Comparison of ENCODE assay signal across 24 cellular contexts in the genomic region with DNA sequence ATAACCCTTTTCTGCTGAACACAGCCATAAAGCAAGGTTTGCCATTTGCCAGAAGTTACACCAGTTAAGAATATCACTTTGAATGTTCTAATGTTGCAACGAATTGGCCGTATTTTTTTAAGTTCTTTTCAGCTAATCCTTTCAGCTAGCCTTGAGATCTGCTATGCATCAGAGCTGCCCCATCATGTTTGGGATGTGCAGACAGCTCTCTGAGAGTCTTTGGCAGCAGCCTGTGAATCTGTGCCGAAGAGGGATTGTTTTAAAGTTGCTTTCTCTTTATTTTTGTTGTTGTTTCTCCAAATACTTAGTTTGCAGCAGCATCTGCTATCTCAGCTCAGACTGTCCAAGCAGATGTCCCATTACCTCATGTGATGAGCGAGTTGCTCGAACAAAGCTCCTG.
DNase-seq lines count a peak whose midpoint lies in the region; ATAC-seq, FAIRE-seq and TF ChIP-seq lines count a peak whose summit lies in the region.
"Had no signal": no experiment of that assay in that cellular context is flagged by ENCODE, and none has a peak within 500 bp of the region (broad histone marks: within the 10 kb centered on the region; RNA-seq: fewer than 3 reads in every experiment).

No MANE protein-coding gene starts in this region.

- no peak overlapping the region for H2AK9ac ChIP-seq in IMR-90 (replicated peaks; ENCODE audit: low read depth, low read length, poor library complexity)

- ATAC-seq in IMR-90 (ENCODE audit: low read depth) = no peak
- ATAC-seq: activated T-cell treated with anti-CD3 and anti-CD28 coated beads, Interleukin-2, amount 50 U/mL, for 4 hours; Panc1; stimulated activated naive CD8-positive, alpha-beta T cell treated with anti-CD3 and anti-CD28 coated beads, Interleukin-15, Interleukin-2, amounts not matched to agents 100 U/mL and 50 U/mL, for 24 hours; T-cell had no signal

- H4K5ac ChIP-seq in IMR-90 (ENCODE audit: low read depth, low read length) = peak overlapping the region; percentile 77

- no peak for TF ChIP-seq CTCF in IMR-90 (conservative IDR thresholded peaks at IDR 0.05; ENCODE audit: low read depth, low read length)

- H3K36me3 ChIP-seq in IMR-90 (ENCODE audit: control insufficient read depth, insufficient read depth, low read length) (no peaks in the 10 kb centered on the region), stomach smooth muscle (ENCODE audit: control insufficient read depth in 2 of 2, insufficient read depth in 2 of 2, low read length in 2 of 2) (no peaks in the 10 kb centered on the region)
- H3K36me3 ChIP-seq: cardiac muscle cell, SJCRH30, spleen, tibial artery had no signal

- no peak overlapping the region for H4K91ac ChIP-seq in IMR-90 (ENCODE audit: insufficient read depth, low read depth, low read length)

- H3K9me1 ChIP-seq in IMR-90 (ENCODE audit: insufficient read depth, low read length) = peaks cover 3% of the 10 kb centered on the region; the same call in 1 of the 2 replicates

- H4K8ac ChIP-seq in IMR-90 (ENCODE audit: low read depth in 2 of 2, low read length in 2 of 2) = no peak overlapping the region

- H3K9me3 ChIP-seq in IMR-90 (ENCODE audit: control insufficient read depth, insufficient read depth, low read length) = no peaks in the 10 kb centered on the region
- H3K9me3 ChIP-seq in stomach smooth muscle (ENCODE audit: control insufficient read depth in 2 of 2, low read length in 2 of 2) = no peaks in the 10 kb centered on the region
- H3K9me3 ChIP-seq: SJCRH30, spleen, tibial artery had no signal

- H3K27me3 ChIP-seq in IMR-90 (ENCODE audit: control insufficient read depth, insufficient read depth, low read length) (no peaks in the 10 kb centered on the region), stomach smooth muscle (ENCODE audit: control insufficient read depth in 1 of 2, insufficient read depth in 2 of 2, low read length in 2 of 2) (no peaks in the 10 kb centered on the region)
- H3K27me3 ChIP-seq: SJCRH30, spleen, tibial artery had no signal

- H4K20me1 ChIP-seq in IMR-90 (ENCODE audit: insufficient read depth, low read length) = no peaks in the 10 kb centered on the region

- H3K4ac ChIP-seq in IMR-90 (ENCODE audit: low read depth, low read length) = no peak overlapping the region

- no peak overlapping the region for H2BK20ac ChIP-seq in IMR-90 (ENCODE audit: low read depth, low read length)

- no peak overlapping the region for H3K56ac ChIP-seq in IMR-90 (ENCODE audit: extremely low read depth, insufficient read depth, low read length)

- DNase-seq in IMR-90 (no peak), fibroblast of gingiva (ENCODE audit: low read depth) (peak; percentile 33), iris pigment epithelial cell (ENCODE audit: low read depth) (peak; percentile 23), iPS-NIHi7 (ENCODE audit: extremely low spot score) (no peak), H54 (ENCODE audit: insufficient read length, low spot score) (no peak)
- DNase-seq in stimulated activated CD4-positive, alpha-beta T cell treated with anti-CD3 and anti-CD28 coated beads, Interleukin-4, amount 100 ng/mL, for 24 hours = no peak
- DNase-seq: activated CD4-positive, alpha-beta T cell treated with anti-CD3 and anti-CD28 coated beads for 1 hour; activated naive CD4-positive, alpha-beta T cell treated with anti-CD3 and anti-CD28 coated beads for 36 hours; activated T-cell treated with anti-CD3 and anti-CD28 coated beads, Interleukin-2, amount 50 U/mL, for 4 hours; DMS53; GOT3; Kasumi-1; NCI-H1092 treated with DMSO at 0.1 percent for 48 hours; NCI-H2029 treated with DMSO at 0.1 percent for 48 hours; SJCRH30; spleen; stimulated activated CD4-positive, alpha-beta T cell treated with anti-CD3 and anti-CD28 coated beads, Interleukin-4, amount 100 ng/mL, for 4 hours; stimulated activated naive CD8-positive, alpha-beta T cell treated with anti-CD3 and anti-CD28 coated beads, Interleukin-15, Interleukin-2, amounts not matched to agents 100 U/mL and 50 U/mL, for 24 hours; T-cell; tibial artery had no signal

- CTCF ChIA-PET in IMR-90 (lab: Yijun Ruan, JAX) = no interaction called here

- H3K79me1 ChIP-seq in IMR-90 (ENCODE audit: low read depth in 1 of 2, low read length in 2 of 2) = no peaks in the 10 kb centered on the region

- no TSS peak for BruUV-seq in IMR-90 (replicated peaks; lab: Mats Ljungman, UMichigan)

- H3K27ac ChIP-seq in IMR-90 (ENCODE audit: insufficient read depth, low read length) (no peak overlapping the region), stomach smooth muscle (ENCODE audit: low read length) (no peak overlapping the region)
- H3K27ac ChIP-seq: cardiac muscle cell, epithelial cell of prostate, SJCRH30, spleen, tibial artery had no signal

- intact Hi-C loops in IMR-90 (cut with micrococcal nuclease) = no loop called here

- POLR2A ChIA-PET in IMR-90 (lab: Charles Lee; ENCODE audit: unreplicated experiment) = no interaction called here

- WGBS in IMR-90 (ENCODE audit: extremely low coverage in 2 of 2, insufficient read length in 1 of 2), 2 experiments = 80% methylated on average over 2 of the region's 5 CpGs; no CpG with 5 or more reads in 1 of the 2 experiments

- H3K9ac ChIP-seq in IMR-90 (ENCODE audit: low read depth, low read length) (no peak overlapping the region), stomach smooth muscle (ENCODE audit: low read length in 2 of 2) (no peak overlapping the region)

- no peak for FAIRE-seq in H54 (lab: Jason Lieb, UNC)

- no peak for TF ChIP-seq RAD21 in IMR-90 (IDR thresholded peaks at IDR 0.05; ENCODE audit: low read length)

- H2BK15ac ChIP-seq in IMR-90 (ENCODE audit: low read depth, low read length) = peak overlapping the region; percentile 21; the same call in 1 of the 3 replicates

- peak overlapping the region; percentile 77; the same call in 1 of the 2 replicates for H3K18ac ChIP-seq in IMR-90 (ENCODE audit: low read depth, low read length)

- no peak overlapping the region; the same call in 1 of the 2 replicates for H2BK120ac ChIP-seq in IMR-90 (ENCODE audit: low read depth, low read length)

- no peak overlapping the region for H2AFZ ChIP-seq in IMR-90 (replicated peaks; ENCODE audit: low read length, poor library complexity)

- 0 out of 2 replicates have a peak overlapping the region, but pooled peaks have one; percentile 4 for H3K14ac ChIP-seq in IMR-90 (replicated peaks; ENCODE audit: low read depth, low read length)

- H3K4me1 ChIP-seq in IMR-90 (ENCODE audit: control insufficient read depth, insufficient read depth, low read length) (peaks cover 3% of the 10 kb centered on the region; the same call in 1 of the 2 replicates), stomach smooth muscle (ENCODE audit: control insufficient read depth, insufficient read depth, low read length) (no peaks in the 10 kb centered on the region)
- H3K4me1 ChIP-seq: SJCRH30, spleen, tibial artery had no signal

- H3K23ac ChIP-seq in IMR-90 (ENCODE audit: low read depth, low read length) = no peak overlapping the region

- TF ChIP-seq POLR2A in IMR-90 (IDR thresholded peaks at IDR 0.05; ENCODE audit: low read depth, low read length) = no peak
- no peak for TF ChIP-seq POLR2A in H54 (IDR thresholded peaks at IDR 0.05; ENCODE audit: low read depth, low read length)

- no peak overlapping the region for H2AK5ac ChIP-seq in IMR-90 (ENCODE audit: low read depth, low read length)

- in situ Hi-C loops in IMR-90 (cut with MboI; ENCODE audit: low sequenced_read_pairs) = no loop called here

- H3K4me3 ChIP-seq in IMR-90 (ENCODE audit: insufficient read depth, low read depth, low read length) (no peak overlapping the region), stomach smooth muscle (ENCODE audit: low read length in 2 of 2) (peak overlapping the region; percentile 7 to 16)
- H3K4me3 ChIP-seq: cardiac muscle cell, SJCRH30, spleen, tibial artery had no signal

- peak overlapping the region; percentile 51 for H3K4me2 ChIP-seq in IMR-90 (ENCODE audit: low read depth, low read length)

- dilution Hi-C loops in IMR-90 (cut with HindIII; ENCODE audit: low sequenced_read_pairs, unreplicated experiment) = no loop called here

- no peak overlapping the region for H2BK5ac ChIP-seq in IMR-90 (ENCODE audit: low read depth, low read length, poor library complexity, severe bottlenecking)

TF ChIP-seq in IMR-90, 13 proteins besides CTCF, POLR2A, EP300 and RAD21:
- TF ChIP-seq, protein P1, sequence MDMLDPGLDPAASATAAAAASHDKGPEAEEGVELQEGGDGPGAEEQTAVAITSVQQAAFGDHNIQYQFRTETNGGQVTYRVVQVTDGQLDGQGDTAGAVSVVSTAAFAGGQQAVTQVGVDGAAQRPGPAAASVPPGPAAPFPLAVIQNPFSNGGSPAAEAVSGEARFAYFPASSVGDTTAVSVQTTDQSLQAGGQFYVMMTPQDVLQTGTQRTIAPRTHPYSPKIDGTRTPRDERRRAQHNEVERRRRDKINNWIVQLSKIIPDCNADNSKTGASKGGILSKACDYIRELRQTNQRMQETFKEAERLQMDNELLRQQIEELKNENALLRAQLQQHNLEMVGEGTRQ (IDR thresholded peaks at IDR 0.05; ENCODE audit: low read depth, low read length) = no peak
- TF ChIP-seq RFX5 (IDR thresholded peaks at IDR 0.05; ENCODE audit: low read depth, low read length) (no peak), MAFK (IDR thresholded peaks at IDR 0.05; ENCODE audit: low read depth, low read length) (no peak), BHLHE40 (IDR thresholded peaks at IDR 0.05; ENCODE audit: low read depth, low read length) (no peak), NFE2L2 (IDR thresholded peaks at IDR 0.05; ENCODE audit: low read depth, low read length) (no peak), SMC3 (IDR thresholded peaks at IDR 0.05; ENCODE audit: low read depth, low read length) (no peak), CHD1 (IDR thresholded peaks at IDR 0.05; ENCODE audit: low read depth, low read length) (no peak), RCOR1 (IDR thresholded peaks at IDR 0.05; ENCODE audit: insufficient replicate concordance, low read length) (no peak), FOS (IDR thresholded peaks at IDR 0.05; ENCODE audit: low read depth, low read length) (no peak), CEBPB (IDR thresholded peaks at IDR 0.05; ENCODE audit: low read depth, low read length) (no peak), MAZ (IDR thresholded peaks at IDR 0.05; ENCODE audit: borderline replicate concordance, low read depth, low read length) (no peak), MXI1 (IDR thresholded peaks at IDR 0.05; ENCODE audit: borderline replicate concordance, low read depth, low read length) (no peak)
- TF ChIP-seq, protein P2, sequence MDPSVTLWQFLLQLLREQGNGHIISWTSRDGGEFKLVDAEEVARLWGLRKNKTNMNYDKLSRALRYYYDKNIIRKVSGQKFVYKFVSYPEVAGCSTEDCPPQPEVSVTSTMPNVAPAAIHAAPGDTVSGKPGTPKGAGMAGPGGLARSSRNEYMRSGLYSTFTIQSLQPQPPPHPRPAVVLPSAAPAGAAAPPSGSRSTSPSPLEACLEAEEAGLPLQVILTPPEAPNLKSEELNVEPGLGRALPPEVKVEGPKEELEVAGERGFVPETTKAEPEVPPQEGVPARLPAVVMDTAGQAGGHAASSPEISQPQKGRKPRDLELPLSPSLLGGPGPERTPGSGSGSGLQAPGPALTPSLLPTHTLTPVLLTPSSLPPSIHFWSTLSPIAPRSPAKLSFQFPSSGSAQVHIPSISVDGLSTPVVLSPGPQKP (IDR thresholded peaks at IDR 0.05; ENCODE audit: borderline replicate concordance, low read depth, low read length) = no peak

Comparison
In these comparisons a context has a peak if more than half of its experiments do, and no peak if none do; other contexts are left out.
1. DNase-seq: peak in fibroblast of gingiva (single experiment) and iris pigment epithelial cell (single experiment); none in IMR-90 (single experiment), iPS-NIHi7 (single experiment), H54 (single experiment) and stimulated activated CD4-positive, alpha-beta T cell treated with anti-CD3 and anti-CD28 coated beads, Interleukin-4, amount 100 ng/mL, for 24 hours (single experiment).